Comparison of ENCODE assay signal across 20 cellular contexts in the genomic region with DNA sequence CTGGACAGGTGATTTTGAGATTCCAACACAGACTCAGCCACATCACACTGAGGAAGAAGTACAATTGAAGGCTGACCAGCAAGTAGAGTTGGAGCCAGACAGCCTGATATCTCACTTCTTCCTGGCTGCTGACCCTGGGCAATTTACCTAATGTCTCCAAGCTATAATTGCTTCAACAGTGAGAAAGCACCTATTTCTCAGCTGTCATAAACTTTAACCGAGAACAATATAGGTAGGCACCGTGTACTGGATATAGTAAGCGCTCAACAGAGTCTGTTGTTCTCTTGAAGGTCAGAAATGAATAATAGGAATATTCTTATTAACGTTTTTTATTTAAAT. TPM values are rescaled to one million over a fixed set of nuclear protein-coding genes. Genes with fewer than 3 reads are reported as not detected.
DNase-seq lines count a peak whose midpoint lies in the region; ATAC-seq and FAIRE-seq lines count a peak whose summit lies in the region.
"Had no signal": no experiment of that assay in that cellular context is flagged by ENCODE, and none has a peak within 500 bp of the region (broad histone marks: within the 10 kb centered on the region; RNA-seq: fewer than 3 reads in every experiment).

No MANE protein-coding gene starts in this region.

- ATAC-seq in GM18498 (IDR thresholded peaks at IDR 0.05; ENCODE audit: unreplicated experiment) = peak; percentile 30
- peak; percentile 24 for ATAC-seq in GM19467 (IDR thresholded peaks at IDR 0.05; ENCODE audit: unreplicated experiment)
- ATAC-seq in HG03103 (IDR thresholded peaks at IDR 0.05; ENCODE audit: low read depth, unreplicated experiment) = peak; percentile 8
- ATAC-seq in left lobe of liver = peak; percentile 46
- no peak for ATAC-seq in HG02610 (IDR thresholded peaks at IDR 0.05; ENCODE audit: unreplicated experiment)

- no peak for FAIRE-seq in RCC 7860 (lab: Jason Lieb, UNC)
- FAIRE-seq: bronchial epithelial cell had no signal

- no peak for DNase-seq in left lobe of liver (ENCODE audit: low spot score)
- DNase-seq in A172 (ENCODE audit: low spot score) = no peak
- no peak for DNase-seq in RCC 7860 (ENCODE audit: low spot score)
- DNase-seq in stimulated activated CD8-positive, alpha-beta memory T cell treated with anti-CD3 and anti-CD28 coated beads, Interleukin-4, amount 100 ng/mL, for 48 hours = no peak
- DNase-seq: activated CD8-positive, alpha-beta memory T cell treated with anti-CD3 and anti-CD28 coated beads, Interleukin-2, amount 50 U/mL, for 48 hours; activated effector memory CD4-positive, alpha-beta T cell treated with anti-CD3 and anti-CD28 coated beads, Interleukin-2, amount 50 U/mL, for 16 hours; islet precursor cell; MG63; NCI-H226; right lobe of liver had no signal

RNA-seq across cellular contexts. Expression of gene STX7, which starts 28.3 kb away (rescaled TPM):
- 13.5 TPM for total RNA-seq in left lobe of liver
- 27.3 and 35.6 TPM in 2 replicates for total RNA-seq in A172 (2014; rRNA removed; shearing (Covaris generic))

RNA-seq across cellular contexts. Expression of gene TAAR9, which starts 53.4 kb away (rescaled TPM):
- total RNA-seq in left lobe of liver = not detected
- total RNA-seq in A172 (2014; rRNA removed; shearing (Covaris generic)) = not detected in 2 replicates
- total RNA-seq: bronchial epithelial cell; CD4-positive, alpha-beta memory T cell; lung; myocyte; pancreas; right lobe of liver; thoracic aorta had no signal
